Comparison of ENCODE assay signal across 19 cellular contexts in genomic region chr4:20192754-20193521, GRCh38. TPM values are rescaled to one million over a fixed set of nuclear protein-coding genes. Genes with fewer than 3 reads are reported as not detected.
DNase-seq lines count a peak whose midpoint lies in the region; ATAC-seq, FAIRE-seq and TF ChIP-seq lines count a peak whose summit lies in the region.
"Had no signal": no experiment of that assay in that cellular context is flagged by ENCODE, and none has a peak within 500 bp of the region (broad histone marks: within the 10 kb centered on the region; RNA-seq: fewer than 3 reads in every experiment).

No MANE protein-coding gene starts in this region.

- H3K27me3 ChIP-seq in SK-N-SH (ENCODE audit: insufficient read depth) (no peaks in the 10 kb centered on the region), vagina (no peaks in the 10 kb centered on the region), HepG2 (ENCODE audit: control insufficient read depth in 1 of 2, insufficient read depth in 2 of 2, low read length in 2 of 2) (no peaks in the 10 kb centered on the region)
- no peaks in the 10 kb centered on the region for H3K27me3 ChIP-seq in CD8-positive, alpha-beta memory T cell (ENCODE audit: insufficient read depth, low read length, poor library complexity, severe bottlenecking)
- H3K27me3 ChIP-seq: esophagus squamous epithelium, transverse colon had no signal

- no peak overlapping the region for H3K4me3 ChIP-seq in SK-N-SH (ENCODE audit: low read depth in 2 of 2, low read length in 1 of 2)
- H3K4me3 ChIP-seq in cardiac fibroblast (replicated peaks in 1 of 2; ENCODE audit: low read depth in 2 of 2, low read length in 2 of 2) = no peak overlapping the region
- no peak overlapping the region for H3K4me3 ChIP-seq in vagina
- no peak overlapping the region for H3K4me3 ChIP-seq in HepG2 (replicated peaks in 1 of 3; ENCODE audit: insufficient read depth in 1 of 3, low read depth in 2 of 3, low read length in 3 of 3)
- H3K4me3 ChIP-seq in CD8-positive, alpha-beta memory T cell (ENCODE audit: low read length) = no peak overlapping the region
- H3K4me3 ChIP-seq: esophagus squamous epithelium, PC-9, transverse colon had no signal

- no peak for TF ChIP-seq EP300 in SK-N-SH (IDR thresholded peaks at IDR 0.05; ENCODE audit: borderline replicate concordance in 1 of 2, low read depth in 1 of 2, low read length in 1 of 2)
- no peak for TF ChIP-seq EP300 in HepG2 (IDR thresholded peaks at IDR 0.05; ENCODE audit: low read depth in 2 of 2, low read length in 2 of 2)
- TF ChIP-seq EP300 in HepG2 (CRISPR knock-in tag; IDR thresholded peaks at IDR 0.05; ENCODE audit: borderline replicate concordance) = no peak

- H3K9me2 ChIP-seq in SK-N-SH = no peaks in the 10 kb centered on the region

- H3F3A ChIP-seq in SK-N-SH (replicated peaks; ENCODE audit: insufficient read depth) = peaks cover 36% of the 10 kb centered on the region

- no peak overlapping the region for H3K4me3 Mint-ChIP-seq in CD8-positive, alpha-beta memory T cell
- H3K4me3 Mint-ChIP-seq: activated CD4-positive, alpha-beta memory T cell treated with anti-CD3 and anti-CD28 coated beads for 36 hours; natural killer cell; T-helper 2 cell treated with Interferon-gamma antibody and Interleukin-4, amounts not matched to agents 5 μg/mL and 100 μg/mL, for 36 hours had no signal

- H3K27me3 Mint-ChIP-seq in CD8-positive, alpha-beta memory T cell = no peaks in the 10 kb centered on the region
- H3K27me3 Mint-ChIP-seq: activated CD4-positive, alpha-beta memory T cell treated with anti-CD3 and anti-CD28 coated beads for 36 hours had no signal

- POLR2A ChIA-PET in SK-N-SH (lab: Yijun Ruan, JAX) (no interaction called here), HepG2 (lab: Yijun Ruan, JAX) (no interaction called here)
- POLR2A ChIA-PET in CD8-positive, alpha-beta memory T cell (lab: Charles Lee) = no interaction called here

- H3K9me3 ChIP-seq in SK-N-SH (no peaks in the 10 kb centered on the region), vagina (no peaks in the 10 kb centered on the region), HepG2 (ENCODE audit: low read length) (peaks cover 93% of the 10 kb centered on the region)
- H3K9me3 ChIP-seq in CD8-positive, alpha-beta memory T cell (ENCODE audit: low read length) = no peaks in the 10 kb centered on the region
- H3K9me3 ChIP-seq: esophagus squamous epithelium, transverse colon had no signal

- TF ChIP-seq CTCF in SK-N-SH (IDR thresholded peaks at IDR 0.05) (no peak), cardiac fibroblast (IDR thresholded peaks at IDR 0.05; ENCODE audit: low read depth, low read length) (no peak), vagina (IDR thresholded peaks at IDR 0.05) (no peak), HepG2 (CRISPR knock-in tag; IDR thresholded peaks at IDR 0.05) (no peak)

- TF ChIP-seq POLR2A in vagina (IDR thresholded peaks at IDR 0.05) = no peak
- no peak for TF ChIP-seq POLR2A in HepG2 (IDR thresholded peaks at IDR 0.05; ENCODE audit: insufficient read depth in 1 of 2, low read depth in 2 of 2, low read length in 2 of 2)

- H3K4me1 ChIP-seq in SK-N-SH (ENCODE audit: control insufficient read depth in 1 of 2, insufficient read depth in 2 of 2, low read depth in 1 of 2, low read length in 1 of 2) (peaks cover 3 to 34% of the 10 kb centered on the region in 2 experiments), vagina (peaks cover 20% of the 10 kb centered on the region), HepG2 (ENCODE audit: insufficient read depth, low read length) (no peaks in the 10 kb centered on the region)
- no peaks in the 10 kb centered on the region for H3K4me1 ChIP-seq in CD8-positive, alpha-beta memory T cell (ENCODE audit: insufficient read depth, low read length)
- H3K4me1 ChIP-seq: transverse colon had no signal

- H3K9me3 Mint-ChIP-seq in CD8-positive, alpha-beta memory T cell = peaks cover 3 to 11% (median 4%) of the 10 kb centered on the region in 5 donors

- H3K4me2 ChIP-seq in SK-N-SH = peak overlapping the region; percentile 42; the same call in 1 of the 2 replicates
- no peak overlapping the region for H3K4me2 ChIP-seq in HepG2 (ENCODE audit: low read depth, low read length)
- H3K4me2 ChIP-seq: PC-9 had no signal

- 72% methylated on average over 5 of the region's 5 CpGs for WGBS in SK-N-SH (ENCODE audit: low lambda C conversion rate)
- 3% methylated on average over 5 of the region's 5 CpGs for WGBS in HepG2 (ENCODE audit: low lambda C conversion rate)

- TF ChIP-seq RAD21 in SK-N-SH (IDR thresholded peaks at IDR 0.05; ENCODE audit: low read length) = no peak
- TF ChIP-seq RAD21 in HepG2 (CRISPR knock-in tag; IDR thresholded peaks at IDR 0.05) = no peak

- H3K36me3 ChIP-seq in SK-N-SH (replicated peaks in 1 of 2; ENCODE audit: control insufficient read depth in 1 of 2, insufficient read depth in 2 of 2, low read length in 1 of 2) (no peaks in the 10 kb centered on the region), vagina (no peaks in the 10 kb centered on the region), HepG2 (replicated peaks in 1 of 2; ENCODE audit: control insufficient read depth in 1 of 2, insufficient read depth in 2 of 2, low read length in 2 of 2) (no peaks in the 10 kb centered on the region)
- H3K36me3 ChIP-seq in CD8-positive, alpha-beta memory T cell (ENCODE audit: insufficient read depth, low read length) = no peaks in the 10 kb centered on the region
- H3K36me3 ChIP-seq: esophagus squamous epithelium, transverse colon had no signal

- 0 out of 2 replicates have a peak overlapping the region, but pooled peaks have one; percentile 55 for H3K9ac ChIP-seq in SK-N-SH
- no peak overlapping the region for H3K9ac ChIP-seq in HepG2 (ENCODE audit: insufficient read depth, low read depth, low read length)

- H3K79me2 ChIP-seq in SK-N-SH (ENCODE audit: insufficient read depth) (no peaks in the 10 kb centered on the region), HepG2 (ENCODE audit: insufficient read depth, low read length) (no peaks in the 10 kb centered on the region)

- DNase-seq in SK-N-SH = no peak
- DNase-seq in cardiac fibroblast (ENCODE audit: low read depth in 2 of 2) = peak; percentile 15 to 70
- DNase-seq in iris pigment epithelial cell (ENCODE audit: low read depth) = peak; percentile 74
- no peak for DNase-seq in vagina (ENCODE audit: extremely low spot score in 2 of 2)
- DNase-seq in HepG2 (ENCODE audit: low spot score) = no peak
- DNase-seq in CD8-positive, alpha-beta memory T cell = no peak
- DNase-seq: activated CD4-positive, alpha-beta memory T cell treated with anti-CD3 and anti-CD28 coated beads for 36 hours; caudate nucleus; esophagus squamous epithelium; islet precursor cell; natural killer cell; NCI-H2227 treated with DMSO at 0.1 percent for 48 hours; transverse colon had no signal

- H3K36me3 Mint-ChIP-seq in CD8-positive, alpha-beta memory T cell = peaks cover 0 to 1% (median 0%) of the 10 kb centered on the region in 3 donors
- H3K36me3 Mint-ChIP-seq: activated CD4-positive, alpha-beta memory T cell treated with anti-CD3 and anti-CD28 coated beads for 36 hours had no signal

- intact Hi-C loops in vagina (cut with DNase I) (no loop called here), HepG2 (cut with micrococcal nuclease; ENCODE audit: unreplicated experiment) (no loop called here)

- no peaks in the 10 kb centered on the region for H3K4me1 Mint-ChIP-seq in CD8-positive, alpha-beta memory T cell
- H3K4me1 Mint-ChIP-seq: natural killer cell had no signal

- no TSS peak for BruUV-seq in HepG2 (replicated peaks; lab: Mats Ljungman, UMichigan)

- no peak overlapping the region for H3K27ac Mint-ChIP-seq in CD8-positive, alpha-beta memory T cell
- H3K27ac Mint-ChIP-seq: activated CD4-positive, alpha-beta memory T cell treated with anti-CD3 and anti-CD28 coated beads for 36 hours; natural killer cell; T-helper 2 cell treated with Interferon-gamma antibody and Interleukin-4, amounts not matched to agents 5 μg/mL and 100 μg/mL, for 36 hours had no signal

- FAIRE-seq in HepG2 (lab: Jason Lieb, UNC) = no peak
- FAIRE-seq: D721Med had no signal

- in situ Hi-C loops in HepG2 (cut with HindIII; ENCODE audit: extremely low pct_ligation_motif_present, low pct_unique_long_range_greater_than_20kb) = no loop called here

- H2AFZ ChIP-seq in SK-N-SH (ENCODE audit: low read depth) (peak overlapping the region; percentile 61), HepG2 (ENCODE audit: low read length) (no peak overlapping the region)
- H2AFZ ChIP-seq: PC-9 had no signal

- ATAC-seq in SK-N-SH treated with all-trans-retinoic acid at 6 μM for 48 hours = no peak; the same call in 2 of the 3 replicates
- ATAC-seq in HepG2 = no peak
- ATAC-seq in HG03135 (IDR thresholded peaks at IDR 0.05; ENCODE audit: unreplicated experiment) = no peak
- ATAC-seq: natural killer cell had no signal

- H3K27ac ChIP-seq in SK-N-SH (ENCODE audit: low read depth in 2 of 2, low read length in 1 of 2) = peak overlapping the region; percentile 79 to 94
- H3K27ac ChIP-seq in vagina = peak overlapping the region; percentile 5
- H3K27ac ChIP-seq in HepG2 (ENCODE audit: extremely low read length, insufficient read depth, low read length) = no peak overlapping the region
- H3K27ac ChIP-seq in CD8-positive, alpha-beta memory T cell (ENCODE audit: low read depth, low read length) = no peak overlapping the region
- H3K27ac ChIP-seq: 22Rv1, PC-9, transverse colon had no signal

- H4K20me1 ChIP-seq in SK-N-SH (ENCODE audit: insufficient read depth) (no peaks in the 10 kb centered on the region), HepG2 (ENCODE audit: insufficient read depth, low read length) (no peaks in the 10 kb centered on the region)

- CTCF ChIA-PET in SK-N-SH (lab: Yijun Ruan, JAX) = no interaction called here
- CTCF ChIA-PET in HepG2 (lab: Yijun Ruan, JAX; ENCODE audit: low intra/inter-chr PET ratio, low total read pairs) = no interaction called here
- CTCF ChIA-PET in CD8-positive, alpha-beta memory T cell (lab: Charles Lee) = no interaction called here

RNA-seq across cellular contexts. Expression of gene SLIT2, which starts 58.8 kb away (rescaled TPM):
- polyA plus RNA-seq in SK-N-SH (2012; rRNA removed) (53.6 and 68.7 TPM in 2 replicates), HepG2 (2011; rRNA removed) (0.03 and 0.13 TPM in 2 replicates)
- 69.5 and 76.0 TPM in 2 replicates for polyA plus RNA-seq in SK-N-SH (2012; cell fraction: cytosol; rRNA removed)
- polyA plus RNA-seq in SK-N-SH (2012; cell fraction: nucleus; rRNA removed) = 69.7 and 99.6 TPM in 2 replicates
- total RNA-seq in vagina (29.2 TPM), HepG2 (2016; rRNA removed; fragmentation: Illumina TruSeq; extraction: Trizol) (0.03 TPM in 1 of 2 replicates, not detected in the other)
- total RNA-seq in HepG2 (2016; cell fraction: cytosol; rRNA removed; fragmentation: Illumina TruSeq; extraction: Trizol; ENCODE audit: low read depth) = not detected in 2 replicates
- 0.02 TPM in 1 of 2 replicates, not detected in the other for total RNA-seq in HepG2 (2016; cell fraction: insoluble cytoplasmic fraction; rRNA removed; fragmentation: Illumina TruSeq; extraction: Trizol)
- not detected in 2 replicates for total RNA-seq in HepG2 (2016; cell fraction: membrane; rRNA removed; fragmentation: Illumina TruSeq; extraction: Trizol)
- total RNA-seq in HepG2 (2016; cell fraction: nucleus; rRNA removed; fragmentation: Illumina TruSeq; extraction: Trizol) = 0.09 and 0.19 TPM in 2 replicates
- polyA plus RNA-seq in HepG2 (2011; cell fraction: cytosol; rRNA removed) = 0.01 and 0.06 TPM in 2 replicates
- 0.10 TPM in 1 of 2 replicates, not detected in the other for polyA plus RNA-seq in HepG2 (2011; cell fraction: nucleus; rRNA removed)
- polyA plus RNA-seq in HepG2 (2012) = 0.07 and 0.08 TPM in 2 replicates
- not detected in 2 replicates for polyA plus RNA-seq in HepG2 (2016; cell fraction: cytosol; fragmentation: Illumina TruSeq; extraction: Trizol; ENCODE audit: low read depth)
- polyA plus RNA-seq in HepG2 (2016; cell fraction: insoluble cytoplasmic fraction; fragmentation: Illumina TruSeq; extraction: Trizol; ENCODE audit: low read depth) = 0.28 TPM in 1 of 2 replicates, not detected in the other
- not detected in 2 replicates for polyA plus RNA-seq in HepG2 (2016; cell fraction: membrane; fragmentation: Illumina TruSeq; extraction: Trizol; ENCODE audit: low read depth)
- polyA plus RNA-seq in HepG2 (2016; cell fraction: nucleus; fragmentation: Illumina TruSeq; extraction: Trizol; ENCODE audit: insufficient read depth, low read depth) = not detected in 2 replicates
- polyA minus RNA-seq in HepG2 (2011; rRNA and poly(A)+ RNA removed; ENCODE audit: low replicate concordance) = 0.06 and 4.4 TPM in 2 replicates
- polyA minus RNA-seq in HepG2 (2011; cell fraction: cytosol; rRNA and poly(A)+ RNA removed) = 0.99 TPM in 1 of 2 replicates, not detected in the other
- 0.26 and 0.50 TPM in 2 replicates for polyA minus RNA-seq in HepG2 (2011; cell fraction: nucleus; rRNA and poly(A)+ RNA removed)
- total RNA-seq in CD8-positive, alpha-beta memory T cell = not detected
- not detected for polyA plus RNA-seq in CD8-positive, alpha-beta memory T cell
- total RNA-seq: activated CD4-positive, alpha-beta memory T cell treated with anti-CD3 and anti-CD28 coated beads for 36 hours; natural killer cell had no signal

Comparison
In these comparisons a context has a peak if more than half of its experiments do, and no peak if none do; other contexts are left out.
1. DNase-seq: peak in cardiac fibroblast (2 of 2) and iris pigment epithelial cell (single experiment); none in SK-N-SH (single experiment), vagina (0 of 2), HepG2 (single experiment) and CD8-positive, alpha-beta memory T cell (0 of 5).
2. H3K27ac ChIP-seq: peak in SK-N-SH (2 of 2) and vagina (single experiment); none in HepG2 (single experiment) and CD8-positive, alpha-beta memory T cell (single experiment).
3. RNA of gene SLIT2, which starts 58.8 kb away (total RNA-seq): 29.2 TPM in vagina (single experiment); 0.02 to 0.19 TPM in HepG2 and not detected in CD8-positive, alpha-beta memory T cell; every median in the first group is over 10 times any median in the second.